ENCODE assay signal across 23 cellular contexts in genomic region chr6:24897186-24897585, GRCh38. TPM values are rescaled to one million over a fixed set of nuclear protein-coding genes. Genes with fewer than 3 reads are reported as not detected.
A peak's percentile ranks its signal among the peaks of the same experiment; 100 is the strongest.
DNase-seq lines count a peak whose midpoint lies in the region; ATAC-seq and TF ChIP-seq lines count a peak whose summit lies in the region.
"Had no signal": no experiment of that assay in that cellular context is flagged by ENCODE, and none has a peak within 500 bp of the region (broad histone marks: within the 10 kb centered on the region; RNA-seq: fewer than 3 reads in every experiment).

No MANE protein-coding gene starts in this region.

- H3K4me3 Mint-ChIP-seq in CD4-positive, CD25-positive, alpha-beta regulatory T cell: peak overlapping the region in 2 of 4 donors; percentile 38 to 52
- H3K4me3 Mint-ChIP-seq in CD8-positive, alpha-beta memory T cell: peak overlapping the region in 2 of 7 donors; percentile 11 to 15
- no peak overlapping the region for H3K4me3 Mint-ChIP-seq in activated B cell treated with CpG ODN at 0.5 μM for 24 hours
- peak overlapping the region in 6 of 10 donors; percentile 26 to 97 (median 50) for H3K4me3 Mint-ChIP-seq in naive thymus-derived CD4-positive, alpha-beta T cell

- no peak overlapping the region for H3K4me3 ChIP-seq in CD4-positive, CD25-positive, alpha-beta regulatory T cell (ENCODE audit: low read depth, low read length)
- no peak overlapping the region for H3K4me3 ChIP-seq in CD8-positive, alpha-beta memory T cell (ENCODE audit: low read length)
- H3K4me3 ChIP-seq in naive thymus-derived CD4-positive, alpha-beta T cell (ENCODE audit: low read length): no peak overlapping the region
- H3K4me3 ChIP-seq: ascending aorta, lower lobe of right lung, pancreas, suprapubic skin had no signal

- H3K36me3 ChIP-seq in CD4-positive, CD25-positive, alpha-beta regulatory T cell (ENCODE audit: control insufficient read depth, insufficient read depth, low read length): peaks cover 70% of the 10 kb centered on the region
- H3K36me3 ChIP-seq in CD8-positive, alpha-beta memory T cell (ENCODE audit: insufficient read depth, low read length): peaks cover 11% of the 10 kb centered on the region
- H3K36me3 ChIP-seq in naive thymus-derived CD4-positive, alpha-beta T cell (ENCODE audit: control insufficient read depth in 2 of 3, insufficient read depth in 3 of 3, low read length in 3 of 3): peaks cover 6 to 11% (median 6%) of the 10 kb centered on the region in 3 experiments
- H3K36me3 ChIP-seq: ascending aorta, lower lobe of right lung, pancreas, suprapubic skin had no signal

- POLR2A ChIA-PET in CD8-positive, alpha-beta memory T cell (lab: Charles Lee): no interaction called here
- POLR2A ChIA-PET in activated B cell treated with CpG ODN at 0.5 μM for 24 hours (lab: Charles Lee): interaction anchor here (1.9 kb wide), 1 partner anchor 8 kb away, joined by 6 read pairs; no protein-coding TSS in a partner anchor
- POLR2A ChIA-PET in naive thymus-derived CD4-positive, alpha-beta T cell (lab: Charles Lee): no interaction called here

- peaks cover 67% of the 10 kb centered on the region for H3K36me3 Mint-ChIP-seq in CD4-positive, CD25-positive, alpha-beta regulatory T cell
- H3K36me3 Mint-ChIP-seq in CD8-positive, alpha-beta memory T cell: peaks cover 6 to 89% (median 32%) of the 10 kb centered on the region in 3 donors
- peaks cover 90% of the 10 kb centered on the region for H3K36me3 Mint-ChIP-seq in activated B cell treated with CpG ODN at 0.5 μM for 24 hours (ENCODE audit: low read depth)
- H3K36me3 Mint-ChIP-seq in naive thymus-derived CD4-positive, alpha-beta T cell: peaks cover 7 to 68% (median 54%) of the 10 kb centered on the region in 5 donors

- H3K4me1 Mint-ChIP-seq in CD4-positive, CD25-positive, alpha-beta regulatory T cell: peaks cover 34 to 96% (median 75%) of the 10 kb centered on the region in 4 donors
- peaks cover 87 to 98% (median 96%) of the 10 kb centered on the region in 3 donors for H3K4me1 Mint-ChIP-seq in CD8-positive, alpha-beta memory T cell
- H3K4me1 Mint-ChIP-seq in activated B cell treated with CpG ODN at 0.5 μM for 24 hours: peaks cover 89% of the 10 kb centered on the region
- peaks cover 68 to 99% (median 91%) of the 10 kb centered on the region in 7 donors for H3K4me1 Mint-ChIP-seq in naive thymus-derived CD4-positive, alpha-beta T cell

- H3K4me1 ChIP-seq in CD4-positive, CD25-positive, alpha-beta regulatory T cell (ENCODE audit: control insufficient read depth, insufficient read depth, low read length, poor library complexity, severe bottlenecking): peaks cover 62% of the 10 kb centered on the region
- H3K4me1 ChIP-seq in CD8-positive, alpha-beta memory T cell (ENCODE audit: insufficient read depth, low read length): peaks cover 79% of the 10 kb centered on the region
- H3K4me1 ChIP-seq in naive thymus-derived CD4-positive, alpha-beta T cell (ENCODE audit: control insufficient read depth in 2 of 2, insufficient read depth in 2 of 2, low read length in 2 of 2): peaks cover 58 to 80% of the 10 kb centered on the region in 2 donors
- H3K4me1 ChIP-seq: ascending aorta, foreskin keratinocyte, lower lobe of right lung, pancreas had no signal

- intact Hi-C loops in activated B cell treated with CpG ODN at 0.5 μM for 24 hours (cut with micrococcal nuclease): no loop called here
- intact Hi-C loops in naive thymus-derived CD4-positive, alpha-beta T cell (cut with micrococcal nuclease): loop anchor here in 1 of 2 donors (5.0 kb wide), 1 partner anchor 35 kb away; no protein-coding TSS in a partner anchor

- ATAC-seq in CD4-positive, CD25-positive, alpha-beta regulatory T cell (ENCODE audit: low read depth in 2 of 2): no peak
- ATAC-seq in activated B cell treated with CpG ODN at 0.5 μM for 24 hours (ENCODE audit: low read depth) (no peak), HG02884 (IDR thresholded peaks at IDR 0.05; ENCODE audit: unreplicated experiment) (no peak), GM18873 (IDR thresholded peaks at IDR 0.05; ENCODE audit: low FRiP score, unreplicated experiment) (no peak)
- ATAC-seq in naive thymus-derived CD4-positive, alpha-beta T cell: no peak
- ATAC-seq: activated CD4-positive, CD25-positive, alpha-beta regulatory T cell treated with anti-CD3 and anti-CD28 coated beads, Interleukin-2, amount 50 U/mL, for 24 hours; foreskin keratinocyte; lower lobe of right lung; pancreas; right cardiac atrium had no signal

- H3K27me3 ChIP-seq in CD4-positive, CD25-positive, alpha-beta regulatory T cell (ENCODE audit: control insufficient read depth, insufficient read depth, low read length): no peaks in the 10 kb centered on the region
- no peaks in the 10 kb centered on the region for H3K27me3 ChIP-seq in CD8-positive, alpha-beta memory T cell (ENCODE audit: insufficient read depth, low read length, poor library complexity, severe bottlenecking)
- no peaks in the 10 kb centered on the region for H3K27me3 ChIP-seq in naive thymus-derived CD4-positive, alpha-beta T cell (ENCODE audit: control insufficient read depth in 2 of 2, insufficient read depth in 2 of 2, low read length in 2 of 2)
- H3K27me3 ChIP-seq: ascending aorta, pancreas, suprapubic skin had no signal

- peak overlapping the region; percentile 35 for H3K27ac ChIP-seq in CD4-positive, CD25-positive, alpha-beta regulatory T cell (ENCODE audit: insufficient read depth, low read length, poor library complexity, severe bottlenecking)
- no peak overlapping the region for H3K27ac ChIP-seq in CD8-positive, alpha-beta memory T cell (ENCODE audit: low read depth, low read length)
- H3K27ac ChIP-seq in naive thymus-derived CD4-positive, alpha-beta T cell (ENCODE audit: low read depth, low read length): peak overlapping the region; percentile 37
- H3K27ac ChIP-seq: ascending aorta, foreskin keratinocyte, lower lobe of right lung, pancreas, suprapubic skin had no signal

- H3K27ac Mint-ChIP-seq in CD4-positive, CD25-positive, alpha-beta regulatory T cell: peak overlapping the region; percentile 44 to 88 (median 88)
- peak overlapping the region in 7 of 8 donors; percentile 11 to 86 (median 68) for H3K27ac Mint-ChIP-seq in CD8-positive, alpha-beta memory T cell
- peak overlapping the region; percentile 60 for H3K27ac Mint-ChIP-seq in activated B cell treated with CpG ODN at 0.5 μM for 24 hours
- peak overlapping the region in 8 of 9 donors; percentile 51 to 99 (median 90) for H3K27ac Mint-ChIP-seq in naive thymus-derived CD4-positive, alpha-beta T cell

- no peaks in the 10 kb centered on the region for H3K9me3 ChIP-seq in CD4-positive, CD25-positive, alpha-beta regulatory T cell (ENCODE audit: control insufficient read depth in 2 of 2, low read length in 2 of 2)
- no peaks in the 10 kb centered on the region for H3K9me3 ChIP-seq in CD8-positive, alpha-beta memory T cell (ENCODE audit: low read length)
- H3K9me3 ChIP-seq in naive thymus-derived CD4-positive, alpha-beta T cell (ENCODE audit: control insufficient read depth in 2 of 3, low read length in 3 of 3): no peaks in the 10 kb centered on the region
- H3K9me3 ChIP-seq: ascending aorta, lower lobe of right lung, pancreas, SK-N-SH, suprapubic skin had no signal

- H3K9me3 Mint-ChIP-seq in CD4-positive, CD25-positive, alpha-beta regulatory T cell: no peaks in the 10 kb centered on the region
- no peaks in the 10 kb centered on the region for H3K9me3 Mint-ChIP-seq in CD8-positive, alpha-beta memory T cell
- no peaks in the 10 kb centered on the region for H3K9me3 Mint-ChIP-seq in activated B cell treated with CpG ODN at 0.5 μM for 24 hours
- peaks cover 0 to 1% (median 0%) of the 10 kb centered on the region in 11 donors for H3K9me3 Mint-ChIP-seq in naive thymus-derived CD4-positive, alpha-beta T cell

- H3K27me3 Mint-ChIP-seq in CD4-positive, CD25-positive, alpha-beta regulatory T cell: no peaks in the 10 kb centered on the region
- H3K27me3 Mint-ChIP-seq in CD8-positive, alpha-beta memory T cell: no peaks in the 10 kb centered on the region
- H3K27me3 Mint-ChIP-seq in activated B cell treated with CpG ODN at 0.5 μM for 24 hours: no peaks in the 10 kb centered on the region
- no peaks in the 10 kb centered on the region for H3K27me3 Mint-ChIP-seq in naive thymus-derived CD4-positive, alpha-beta T cell

- CTCF ChIA-PET in CD8-positive, alpha-beta memory T cell (lab: Charles Lee): no interaction called here
- CTCF ChIA-PET in activated B cell treated with CpG ODN at 0.5 μM for 24 hours (lab: Charles Lee): no interaction called here
- CTCF ChIA-PET in naive thymus-derived CD4-positive, alpha-beta T cell (lab: Charles Lee): no interaction called here

- no peak for TF ChIP-seq CTCF in activated B cell treated with CpG ODN at 0.5 μM for 24 hours (IDR thresholded peaks at IDR 0.05)

- DNase-seq in CD4-positive, CD25-positive, alpha-beta regulatory T cell: no peak
- DNase-seq in CD8-positive, alpha-beta memory T cell: no peak
- DNase-seq in activated B cell treated with CpG ODN at 0.5 μM for 24 hours (no peak), UCSD-AML1 (lab: John Stamatoyannopoulos, UW; ENCODE audit: unreplicated experiment) (no peak), COLO668 (lab: John Stamatoyannopoulos, UW; ENCODE audit: unreplicated experiment) (no peak)
- DNase-seq in naive thymus-derived CD4-positive, alpha-beta T cell: no peak
- DNase-seq: activated effector memory CD4-positive, alpha-beta T cell treated with anti-CD3 and anti-CD28 coated beads, Interleukin-2, amount 50 U/mL, for 16 hours; erythroblast; foreskin keratinocyte; hypothalamus; lower lobe of right lung; NCI-H1105; NCI-H2107; pancreas; right cardiac atrium; SK-N-SH; stimulated activated CD8-positive, alpha-beta memory T cell treated with anti-CD3 and anti-CD28 coated beads, Interleukin-4, amount 100 ng/mL, for 48 hours; T1000 had no signal

RNA-seq across cellular contexts. Expression of gene RIPOR2, which starts 38.6 kb away (rescaled TPM):
- 364 TPM for total RNA-seq in CD4-positive, CD25-positive, alpha-beta regulatory T cell
- 100 to 1,000 TPM; 320 to 435 (median 407) TPM for polyA plus RNA-seq in CD4-positive, CD25-positive, alpha-beta regulatory T cell
- total RNA-seq in CD8-positive, alpha-beta memory T cell: 10 to 100 TPM; 54.4 to 58.2 TPM
- polyA plus RNA-seq in CD8-positive, alpha-beta memory T cell: 427 TPM
- total RNA-seq in activated B cell treated with CpG ODN at 0.5 μM for 24 hours: 260 and 302 TPM in 2 replicates
- 100 to 1,000 TPM; 246 to 576 (median 431) TPM for total RNA-seq in naive thymus-derived CD4-positive, alpha-beta T cell
- 100 to 1,000 TPM; 532 to 813 TPM for polyA plus RNA-seq in naive thymus-derived CD4-positive, alpha-beta T cell
- polyA plus RNA-seq: foreskin keratinocyte had no signal
